ENCODE assay signal across 13 cellular contexts in genomic region chr7:151837285-151838042, GRCh38. TPM values are rescaled to one million over a fixed set of nuclear protein-coding genes. Genes with fewer than 3 reads are reported as not detected.
DNase-seq lines count a peak whose midpoint lies in the region; ATAC-seq and TF ChIP-seq lines count a peak whose summit lies in the region.
"Had no signal": no experiment of that assay in that cellular context is flagged by ENCODE, and none has a peak within 500 bp of the region (broad histone marks: within the 10 kb centered on the region; RNA-seq: fewer than 3 reads in every experiment).

No MANE protein-coding gene starts in this region.

- TF ChIP-seq CTCF in HEK293 (tag by site-specific recombination; IDR thresholded peaks at IDR 0.05) = no peak
- TF ChIP-seq CTCF in breast epithelium (IDR thresholded peaks at IDR 0.05) = no peak

- ATAC-seq in stimulated activated effector memory CD8-positive, alpha-beta T cell treated with anti-CD3 and anti-CD28 coated beads, Interleukin-12 subunit alpha, Interleukin-12 subunit beta, amount 100 ng/mL, for 72 hours = no peak
- ATAC-seq: GM12878 had no signal

- H3K4me1 ChIP-seq in HEK293 (ENCODE audit: control insufficient read depth, insufficient read depth, low read length) (no peaks in the 10 kb centered on the region), SJCRH30 (peaks cover 13% of the 10 kb centered on the region; the same call in 1 of the 2 replicates), breast epithelium (no peaks in the 10 kb centered on the region)
- H3K4me1 ChIP-seq: testis had no signal

- peak overlapping the region; percentile 77 for H3K27ac Mint-ChIP-seq in stimulated activated effector memory CD8-positive, alpha-beta T cell treated with anti-CD3 and anti-CD28 coated beads, Interleukin-12 subunit alpha, Interleukin-12 subunit beta, amount 100 ng/mL, for 72 hours

- H3K4me3 Mint-ChIP-seq in stimulated activated effector memory CD8-positive, alpha-beta T cell treated with anti-CD3 and anti-CD28 coated beads, Interleukin-12 subunit alpha, Interleukin-12 subunit beta, amount 100 ng/mL, for 72 hours = no peak overlapping the region

- H3K9me3 ChIP-seq in HEK293 (ENCODE audit: control insufficient read depth, insufficient read depth, low read depth, low read length) (no peaks in the 10 kb centered on the region), SJCRH30 (replicated peaks) (no peaks in the 10 kb centered on the region), breast epithelium (no peaks in the 10 kb centered on the region)
- H3K9me3 ChIP-seq: MG63, testis had no signal

- H3K27ac ChIP-seq in HEK293 (ENCODE audit: extremely low read depth, low read depth, low read length) (no peak overlapping the region), SJCRH30 (no peak overlapping the region), breast epithelium (no peak overlapping the region)
- H3K27ac ChIP-seq: brain microvascular endothelial cell, testis had no signal

- H3K27me3 ChIP-seq in SJCRH30 (no peaks in the 10 kb centered on the region), breast epithelium (no peaks in the 10 kb centered on the region)
- H3K27me3 ChIP-seq: MG63, testis had no signal

- H3K9me3 Mint-ChIP-seq in stimulated activated effector memory CD8-positive, alpha-beta T cell treated with anti-CD3 and anti-CD28 coated beads, Interleukin-12 subunit alpha, Interleukin-12 subunit beta, amount 100 ng/mL, for 72 hours = no peaks in the 10 kb centered on the region

- DNase-seq in SJCRH30 (peak; percentile 66 to 75), islet precursor cell (peak; percentile 69), LoVo (ENCODE audit: low spot score) (no peak), breast epithelium (ENCODE audit: low spot score in 2 of 2) (no peak), GOT3 (lab: John Stamatoyannopoulos, UW) (no peak)
- no peak for DNase-seq in stimulated activated effector memory CD8-positive, alpha-beta T cell treated with anti-CD3 and anti-CD28 coated beads, Interleukin-12 subunit alpha, Interleukin-12 subunit beta, amount 100 ng/mL, for 72 hours (ENCODE audit: low spot score in 2 of 2)
- DNase-seq: brain microvascular endothelial cell, hippocampal formation, MG63, midbrain, testis had no signal

- no peaks in the 10 kb centered on the region for H3K36me3 Mint-ChIP-seq in stimulated activated effector memory CD8-positive, alpha-beta T cell treated with anti-CD3 and anti-CD28 coated beads, Interleukin-12 subunit alpha, Interleukin-12 subunit beta, amount 100 ng/mL, for 72 hours

- no peak for TF ChIP-seq POLR2A in breast epithelium (IDR thresholded peaks at IDR 0.05)

- CTCF ChIA-PET in HEK293 (lab: Yijun Ruan, JAX) = no interaction called here

- intact Hi-C loops in breast epithelium (cut with DNase I; ENCODE audit: low total_unique reads) = no loop called here

- H3K4me3 ChIP-seq in HEK293 (ENCODE audit: low read depth, low read length) (no peak overlapping the region), SJCRH30 (no peak overlapping the region), breast epithelium (peak overlapping the region in 1 of 3 donors; percentile 25)
- H3K4me3 ChIP-seq: GM12878, MG63, testis had no signal

- H3K36me3 ChIP-seq in HEK293 (ENCODE audit: control insufficient read depth in 2 of 2, insufficient read depth in 1 of 2, low read length in 2 of 2) = peaks cover 0 to under 1% of the 10 kb centered on the region in 2 experiments; a peak in 1 of 3 replicates
- H3K36me3 ChIP-seq in SJCRH30 = no peaks in the 10 kb centered on the region
- no peaks in the 10 kb centered on the region for H3K36me3 ChIP-seq in breast epithelium
- H3K36me3 ChIP-seq: brain microvascular endothelial cell, MG63 had no signal

- peaks cover 26% of the 10 kb centered on the region for H3K4me1 Mint-ChIP-seq in stimulated activated effector memory CD8-positive, alpha-beta T cell treated with anti-CD3 and anti-CD28 coated beads, Interleukin-12 subunit alpha, Interleukin-12 subunit beta, amount 100 ng/mL, for 72 hours

- POLR2A ChIA-PET in HEK293 (lab: Yijun Ruan, JAX) = no interaction called here

TF ChIP-seq in HEK293, 187 proteins besides CTCF, POLR2A, EP300 and RAD21:
- peak; percentile 33; the same call in 1 of the 2 replicates for TF ChIP-seq EGR2 (tag by site-specific recombination; IDR thresholded peaks at IDR 0.05; ENCODE audit: low read depth)
- TF ChIP-seq, protein P1, sequence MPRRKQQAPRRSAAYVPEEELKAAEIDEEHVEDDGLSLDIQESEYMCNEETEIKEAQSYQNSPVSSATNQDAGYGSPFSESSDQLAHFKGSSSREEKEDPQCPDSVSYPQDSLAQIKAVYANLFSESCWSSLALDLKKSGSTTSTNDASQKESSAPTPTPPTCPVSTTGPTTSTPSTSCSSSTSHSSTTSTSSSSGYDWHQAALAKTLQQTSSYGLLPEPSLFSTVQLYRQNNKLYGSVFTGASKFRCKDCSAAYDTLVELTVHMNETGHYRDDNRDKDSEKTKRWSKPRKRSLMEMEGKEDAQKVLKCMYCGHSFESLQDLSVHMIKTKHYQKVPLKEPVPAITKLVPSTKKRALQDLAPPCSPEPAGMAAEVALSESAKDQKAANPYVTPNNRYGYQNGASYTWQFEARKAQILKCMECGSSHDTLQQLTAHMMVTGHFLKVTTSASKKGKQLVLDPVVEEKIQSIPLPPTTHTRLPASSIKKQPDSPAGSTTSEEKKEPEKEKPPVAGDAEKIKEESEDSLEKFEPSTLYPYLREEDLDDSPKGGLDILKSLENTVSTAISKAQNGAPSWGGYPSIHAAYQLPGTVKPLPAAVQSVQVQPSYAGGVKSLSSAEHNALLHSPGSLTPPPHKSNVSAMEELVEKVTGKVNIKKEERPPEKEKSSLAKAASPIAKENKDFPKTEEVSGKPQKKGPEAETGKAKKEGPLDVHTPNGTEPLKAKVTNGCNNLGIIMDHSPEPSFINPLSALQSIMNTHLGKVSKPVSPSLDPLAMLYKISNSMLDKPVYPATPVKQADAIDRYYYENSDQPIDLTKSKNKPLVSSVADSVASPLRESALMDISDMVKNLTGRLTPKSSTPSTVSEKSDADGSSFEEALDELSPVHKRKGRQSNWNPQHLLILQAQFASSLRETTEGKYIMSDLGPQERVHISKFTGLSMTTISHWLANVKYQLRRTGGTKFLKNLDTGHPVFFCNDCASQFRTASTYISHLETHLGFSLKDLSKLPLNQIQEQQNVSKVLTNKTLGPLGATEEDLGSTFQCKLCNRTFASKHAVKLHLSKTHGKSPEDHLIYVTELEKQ (tag by site-specific recombination; IDR thresholded peaks at IDR 0.05; ENCODE audit: borderline replicate concordance) = no peak
- TF ChIP-seq SP7 (tag by site-specific recombination; IDR thresholded peaks at IDR 0.05) = peak; percentile 37; the same call in 1 of the 2 replicates
- TF ChIP-seq ZFHX2 (tag by site-specific recombination; conservative IDR thresholded peaks at IDR 0.05) = peak; percentile 29; the same call in 1 of the 2 replicates
- TF ChIP-seq MZF1 (tag by site-specific recombination; IDR thresholded peaks at IDR 0.05; ENCODE audit: borderline replicate concordance) = no peak
- TF ChIP-seq OSR2 (tag by site-specific recombination; IDR thresholded peaks at IDR 0.05) = 0 out of 2 replicates have a peak, but pooled peaks have one; percentile 11
- TF ChIP-seq, protein P2, sequence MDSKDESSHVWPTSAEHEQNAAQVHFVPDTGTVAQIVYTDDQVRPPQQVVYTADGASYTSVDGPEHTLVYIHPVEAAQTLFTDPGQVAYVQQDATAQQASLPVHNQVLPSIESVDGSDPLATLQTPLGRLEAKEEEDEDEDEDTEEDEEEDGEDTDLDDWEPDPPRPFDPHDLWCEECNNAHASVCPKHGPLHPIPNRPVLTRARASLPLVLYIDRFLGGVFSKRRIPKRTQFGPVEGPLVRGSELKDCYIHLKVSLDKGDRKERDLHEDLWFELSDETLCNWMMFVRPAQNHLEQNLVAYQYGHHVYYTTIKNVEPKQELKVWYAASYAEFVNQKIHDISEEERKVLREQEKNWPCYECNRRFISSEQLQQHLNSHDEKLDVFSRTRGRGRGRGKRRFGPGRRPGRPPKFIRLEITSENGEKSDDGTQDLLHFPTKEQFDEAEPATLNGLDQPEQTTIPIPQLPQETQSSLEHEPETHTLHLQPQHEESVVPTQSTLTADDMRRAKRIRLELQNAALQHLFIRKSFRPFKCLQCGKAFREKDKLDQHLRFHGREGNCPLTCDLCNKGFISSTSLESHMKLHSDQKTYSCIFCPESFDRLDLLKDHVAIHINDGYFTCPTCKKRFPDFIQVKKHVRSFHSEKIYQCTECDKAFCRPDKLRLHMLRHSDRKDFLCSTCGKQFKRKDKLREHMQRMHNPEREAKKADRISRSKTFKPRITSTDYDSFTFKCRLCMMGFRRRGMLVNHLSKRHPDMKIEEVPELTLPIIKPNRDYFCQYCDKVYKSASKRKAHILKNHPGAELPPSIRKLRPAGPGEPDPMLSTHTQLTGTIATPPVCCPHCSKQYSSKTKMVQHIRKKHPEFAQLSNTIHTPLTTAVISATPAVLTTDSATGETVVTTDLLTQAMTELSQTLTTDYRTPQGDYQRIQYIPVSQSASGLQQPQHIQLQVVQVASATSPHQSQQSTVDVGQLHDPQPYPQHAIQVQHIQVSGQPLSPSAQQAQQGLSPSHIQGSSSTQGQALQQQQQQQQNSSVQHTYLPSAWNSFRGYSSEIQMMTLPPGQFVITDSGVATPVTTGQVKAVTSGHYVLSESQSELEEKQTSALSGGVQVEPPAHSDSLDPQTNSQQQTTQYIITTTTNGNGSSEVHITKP (tag by site-specific recombination; IDR thresholded peaks at IDR 0.05) = peak; percentile 95
- peak; percentile 70; the same call in 1 of the 2 replicates for TF ChIP-seq ZNF394 (tag by site-specific recombination; IDR thresholded peaks at IDR 0.05; ENCODE audit: borderline replicate concordance)
- TF ChIP-seq GLIS1 (tag by site-specific recombination; IDR thresholded peaks at IDR 0.05) = peak; percentile 51

RNA-seq across cellular contexts. Expression of gene PRKAG2, which starts 39.5 kb away (rescaled TPM):
- 9.5 and 10.9 TPM in 2 replicates for total RNA-seq in SJCRH30 (2014; rRNA removed; shearing (Covaris generic))
- total RNA-seq in breast epithelium = 10 to 100 TPM; 32.3 to 56.6 (median 34.4) TPM

Comparison
In these comparisons a context has a peak if more than half of its experiments do, and no peak if none do; other contexts are left out.
1. DNase-seq: peak in SJCRH30 (2 of 2) and islet precursor cell (single experiment); none in stimulated activated effector memory CD8-positive, alpha-beta T cell treated with anti-CD3 and anti-CD28 coated beads, Interleukin-12 subunit alpha, Interleukin-12 subunit beta, amount 100 ng/mL, for 72 hours (0 of 2), LoVo (single experiment), breast epithelium (0 of 2) and GOT3 (single experiment).